28 cellular contexts compared by ENCODE assay signal in genomic region chr2:145423809-145424208, GRCh38.
"Had no signal": no experiment of that assay in that cellular context is flagged by ENCODE, and none has a peak within 500 bp of the region (broad histone marks: within the 10 kb centered on the region; RNA-seq: fewer than 3 reads in every experiment).

No MANE protein-coding gene starts in this region.

- H3K27me3 ChIP-seq: neural progenitor cell, ovary, spleen, suprapubic skin, testis, tibial artery, transverse colon, upper lobe of right lung, uterus had no signal

- H3K79me2 ChIP-seq: parathyroid adenoma had no signal

- H3K27ac ChIP-seq: neural progenitor cell, ovary, parathyroid adenoma, psoas muscle, skin epidermis, spleen, suprapubic skin, testis, tibial artery, transverse colon, upper lobe of right lung, uterus had no signal

- H3K4me2 ChIP-seq: neural progenitor cell, smooth muscle cell had no signal

- H3K9me3 ChIP-seq: suprapubic skin, testis, transverse colon had no signal

- H3K9ac ChIP-seq: neural progenitor cell, parathyroid adenoma had no signal

- H3K4me1 ChIP-seq: neural progenitor cell, parathyroid adenoma, psoas muscle, spleen, suprapubic skin, testis, tibial artery, transverse colon, upper lobe of right lung, uterus had no signal

- H3K36me3 ChIP-seq: neural progenitor cell, ovary, spleen, suprapubic skin, tibial artery, transverse colon, upper lobe of right lung, uterus had no signal

- DNase-seq: natural killer cell; occipital lobe; ovary; posterior cingulate gyrus; psoas muscle; right cardiac atrium; spleen; stimulated activated CD4-positive, alpha-beta T cell treated with anti-CD3 and anti-CD28 coated beads, Interleukin-12 subunit alpha, Interleukin-12 subunit beta, amount 100 ng/mL, for 4 hours; stimulated activated CD4-positive, alpha-beta T cell treated with anti-CD3 and anti-CD28 coated beads, Interleukin-1b, Interleukin-23, amount 100 ng/mL, for 48 hours; stimulated activated CD4-positive, alpha-beta T cell treated with anti-CD3 and anti-CD28 coated beads, Interleukin-4, amount 100 ng/mL, for 1 hour; stimulated activated CD4-positive, alpha-beta T cell treated with anti-CD3 and anti-CD28 coated beads, Interleukin-4, amount 100 ng/mL, for 4 hours; stimulated activated CD8-positive, alpha-beta memory T cell treated with anti-CD3 and anti-CD28 coated beads, Interleukin-4, amount 100 ng/mL, for 48 hours; stimulated activated naive CD4-positive, alpha-beta T cell; stimulated activated naive CD8-positive, alpha-beta T cell treated with anti-CD3 and anti-CD28 coated beads, Interleukin-15, amount 100 ng/mL, for 72 hours; stimulated activated naive CD8-positive, alpha-beta T cell treated with anti-CD3 and anti-CD28 coated beads, Interleukin-15, Interleukin-2, amounts not matched to agents 100 U/mL and 50 U/mL, for 24 hours; substantia nigra; testis; tibial artery; transverse colon; upper lobe of right lung; uterus had no signal

- H2AFZ ChIP-seq: neural progenitor cell, parathyroid adenoma had no signal

- H3K4me3 ChIP-seq: neural progenitor cell, ovary, psoas muscle, skin epidermis, smooth muscle cell, spleen, suprapubic skin, testis, tibial artery, transverse colon, upper lobe of right lung, uterus had no signal

- ATAC-seq: natural killer cell; psoas muscle; right cardiac atrium; sciatic nerve; stimulated activated memory B cell treated with anti-CD40 and anti-IgM and Interleukin-4, amounts not matched to agents 10 μg/mL and 1 μg/mL and 100 μg/mL, for 72 hours; stimulated activated naive CD8-positive, alpha-beta T cell treated with anti-CD3 and anti-CD28 coated beads, Interleukin-15, amount 100 ng/mL, for 72 hours; stimulated activated naive CD8-positive, alpha-beta T cell treated with anti-CD3 and anti-CD28 coated beads, Interleukin-15, Interleukin-2, amounts not matched to agents 100 U/mL and 50 U/mL, for 24 hours; upper lobe of right lung had no signal
